In the genomic region with DNA sequence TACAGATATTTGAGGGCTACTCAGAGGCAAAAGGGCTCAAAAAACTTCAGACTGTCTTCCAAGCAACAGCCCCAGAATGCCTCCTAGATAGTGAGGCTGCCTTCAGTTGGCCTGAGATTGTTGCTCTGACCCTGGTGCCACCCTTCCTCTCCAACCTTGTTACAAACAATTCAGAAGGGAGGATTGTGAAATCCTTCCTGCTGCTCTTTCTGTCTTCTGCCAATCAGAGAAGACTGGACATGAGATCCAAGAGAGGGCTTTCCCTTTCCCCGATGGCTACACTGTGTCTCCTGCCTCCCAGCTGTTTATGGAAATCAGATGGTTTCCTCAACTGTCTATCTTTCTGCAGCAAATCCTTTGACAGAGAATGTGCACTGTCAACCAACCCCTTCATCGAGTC, we compare ENCODE assay signal across 18 cellular contexts.
"Had no signal": no experiment of that assay in that cellular context is flagged by ENCODE, and none has a peak within 500 bp of the region (broad histone marks: within the 10 kb centered on the region; RNA-seq: fewer than 3 reads in every experiment).

No MANE protein-coding gene starts in this region.

- H3K27ac ChIP-seq: colonic mucosa, heart right ventricle, left ventricle myocardium inferior, thyroid gland, WERI-Rb-1 had no signal

- H3K4me3 ChIP-seq: colonic mucosa, heart right ventricle, left ventricle myocardium inferior, thyroid gland had no signal

- H3K9me3 Mint-ChIP-seq: activated CD4-positive, alpha-beta memory T cell treated with anti-CD3 and anti-CD28 coated beads for 36 hours had no signal

- H3K27me3 Mint-ChIP-seq: activated CD4-positive, alpha-beta memory T cell treated with anti-CD3 and anti-CD28 coated beads for 36 hours; activated naive CD8-positive, alpha-beta T cell had no signal

- DNase-seq: activated CD4-positive, alpha-beta memory T cell treated with anti-CD3 and anti-CD28 coated beads for 36 hours; amygdala; central memory CD4-positive, alpha-beta T cell; colonic mucosa; heart right ventricle; immature natural killer cell; kidney glomerular epithelial cell; left ventricle myocardium inferior; naive B cell; stimulated activated CD4-positive, alpha-beta T cell treated with anti-CD3 and anti-CD28 coated beads, Interleukin-12 subunit alpha, Interleukin-12 subunit beta, amount 100 ng/mL, for 4 hours; stimulated activated CD4-positive, alpha-beta T cell treated with anti-CD3 and anti-CD28 coated beads, Interleukin-2, amount 100 ng/mL, for 24 hours; stimulated activated naive CD4-positive, alpha-beta T cell treated with Interleukin-2 at 50 U/mL for 16 hours; thyroid gland; WERI-Rb-1 had no signal

- H3K9me3 ChIP-seq: colonic mucosa, left ventricle myocardium inferior, thyroid gland had no signal

- H3K4me1 Mint-ChIP-seq: naive B cell had no signal

- FAIRE-seq: endometrium had no signal

- H3K4me3 Mint-ChIP-seq: activated CD4-positive, alpha-beta memory T cell treated with anti-CD3 and anti-CD28 coated beads for 36 hours; activated naive CD8-positive, alpha-beta T cell; brain; immature natural killer cell; naive B cell; neural crest cell had no signal

- H3K4me1 ChIP-seq: colonic mucosa, thyroid gland had no signal

- H3K27me3 ChIP-seq: colonic mucosa, heart right ventricle, thyroid gland had no signal

- H3K27ac Mint-ChIP-seq: activated CD4-positive, alpha-beta memory T cell treated with anti-CD3 and anti-CD28 coated beads for 36 hours; activated naive CD8-positive, alpha-beta T cell; brain; immature natural killer cell; naive B cell had no signal

- H3K36me3 ChIP-seq: colonic mucosa, heart right ventricle, left ventricle myocardium inferior, thyroid gland, WERI-Rb-1 had no signal

- ATAC-seq: heart right ventricle had no signal

- H3K36me3 Mint-ChIP-seq: activated CD4-positive, alpha-beta memory T cell treated with anti-CD3 and anti-CD28 coated beads for 36 hours; activated naive CD8-positive, alpha-beta T cell; brain; immature natural killer cell; naive B cell had no signal
